10 cellular contexts compared by ENCODE assay signal in the genomic region with DNA sequence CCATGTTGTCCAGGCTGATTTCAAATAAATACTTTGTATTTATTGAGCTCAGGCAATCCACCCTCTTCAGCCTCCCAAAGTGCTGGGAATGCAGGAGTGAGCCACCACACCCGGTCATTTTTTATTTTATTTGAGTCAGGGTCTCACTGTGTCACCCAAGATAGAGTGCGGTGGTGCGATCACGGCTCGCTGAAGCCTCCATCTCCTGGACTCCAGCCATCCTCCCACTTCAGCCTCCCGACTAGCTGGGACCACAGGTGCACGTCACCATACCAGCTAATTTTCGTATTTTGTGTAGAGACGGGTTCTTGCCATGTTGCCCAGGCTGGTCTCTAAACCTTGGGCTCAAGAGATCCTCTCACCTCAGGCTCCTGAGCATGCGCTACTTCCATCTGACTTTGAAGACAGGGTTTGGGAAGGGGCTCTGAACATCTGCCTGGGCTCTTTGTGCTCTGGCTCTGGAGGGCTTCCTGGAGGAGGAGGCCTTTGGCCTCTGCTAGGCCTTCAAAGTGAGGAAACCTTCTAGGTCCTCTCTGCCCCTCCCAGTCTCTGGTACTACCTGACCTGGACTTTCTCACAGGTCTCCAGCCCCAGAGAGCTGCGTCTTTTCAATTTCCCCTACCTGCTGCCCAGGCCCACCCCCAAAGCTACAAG. TPM values are rescaled to one million over a fixed set of nuclear protein-coding genes. Genes with fewer than 3 reads are reported as not detected.
DNase-seq lines count a peak whose midpoint lies in the region; ATAC-seq and TF ChIP-seq lines count a peak whose summit lies in the region.
"Had no signal": no experiment of that assay in that cellular context is flagged by ENCODE, and none has a peak within 500 bp of the region (broad histone marks: within the 10 kb centered on the region; RNA-seq: fewer than 3 reads in every experiment).

No MANE protein-coding gene starts in this region.

- H3K27me3 Mint-ChIP-seq in HFFc6 (ENCODE audit: insufficient read depth) = peaks cover 5% of the 10 kb centered on the region

- H3K36me3 Mint-ChIP-seq in HFFc6 (ENCODE audit: low read depth) = no peaks in the 10 kb centered on the region
- H3K36me3 Mint-ChIP-seq: mesothelial cell of epicardium had no signal

- no peaks in the 10 kb centered on the region for H3K9me3 Mint-ChIP-seq in HFFc6
- H3K9me3 Mint-ChIP-seq: mesothelial cell of epicardium had no signal

- H3K9ac ChIP-seq in BLaER1 (peak overlapping the region; percentile 76; the same call in 1 of the 2 replicates), neuronal stem cell (ENCODE audit: low read depth, low read length, poor library complexity) (no peak overlapping the region)

- H3K27me3 ChIP-seq in BLaER1 (no peaks in the 10 kb centered on the region), neuronal stem cell (ENCODE audit: control insufficient read depth in 3 of 3, insufficient read depth in 3 of 3, low read depth in 1 of 3, low read length in 3 of 3) (peaks cover 0 to 57% (median 31%) of the 10 kb centered on the region in 3 experiments)

- TF ChIP-seq CTCF in NB4 (IDR thresholded peaks at IDR 0.05; ENCODE audit: low read depth, low read length) = no peak
- TF ChIP-seq CTCF in epithelial cell of proximal tubule (conservative IDR thresholded peaks at IDR 0.05; ENCODE audit: low read depth, low read length) = no peak
- no peak for TF ChIP-seq CTCF in HFFc6 (IDR thresholded peaks at IDR 0.05)

- H3K4me3 Mint-ChIP-seq in HFFc6 = no peak overlapping the region
- H3K4me3 Mint-ChIP-seq: mesothelial cell of epicardium had no signal

- H2BK120ac ChIP-seq in neuronal stem cell (ENCODE audit: low read depth, low read length) = no peak overlapping the region

- H3K4ac ChIP-seq in neuronal stem cell (ENCODE audit: low read length) = no peak overlapping the region

- H3K36me3 ChIP-seq in BLaER1 = no peaks in the 10 kb centered on the region
- no peaks in the 10 kb centered on the region for H3K36me3 ChIP-seq in neuronal stem cell (replicated peaks in 1 of 2; ENCODE audit: control insufficient read depth in 2 of 2, insufficient read depth in 2 of 2, low read length in 2 of 2)

- H2AK5ac ChIP-seq in neuronal stem cell (ENCODE audit: low read depth, low read length) = peak overlapping the region; percentile 53

- no peak overlapping the region for H2BK15ac ChIP-seq in neuronal stem cell (ENCODE audit: low read length)

- no peak overlapping the region for H3K23ac ChIP-seq in neuronal stem cell (ENCODE audit: low read depth, low read length, poor library complexity)

- ATAC-seq in HG02885 (IDR thresholded peaks at IDR 0.05; ENCODE audit: poor library complexity, unreplicated experiment) (no peak), GM19023 (IDR thresholded peaks at IDR 0.05; ENCODE audit: unreplicated experiment) (no peak)

- H2AFZ ChIP-seq in neuronal stem cell (ENCODE audit: low read length) = no peak overlapping the region

- H3K4me2 ChIP-seq in BLaER1 = peak overlapping the region; percentile 92
- no peak overlapping the region for H3K4me2 ChIP-seq in neuronal stem cell (ENCODE audit: insufficient read depth, low read length, poor library complexity, severe bottlenecking)

- DNase-seq in NB4 (ENCODE audit: low read depth) (no peak), epithelial cell of proximal tubule (ENCODE audit: low read depth) (no peak), neuronal stem cell (ENCODE audit: low spot score) (no peak), cerebellar nuclear complex (lab: John Stamatoyannopoulos, UW) (no peak), HFFc6 (no peak)

- no peak overlapping the region for H4K8ac ChIP-seq in neuronal stem cell (ENCODE audit: low read depth, low read length)

- H3K4me1 Mint-ChIP-seq in HFFc6 (ENCODE audit: low read depth) = peaks cover 40% of the 10 kb centered on the region

- H2BK12ac ChIP-seq in neuronal stem cell (ENCODE audit: low read length) = no peak overlapping the region

- H3K14ac ChIP-seq in neuronal stem cell (ENCODE audit: low read length) = no peak overlapping the region

- no peak overlapping the region for H3K27ac Mint-ChIP-seq in HFFc6
- H3K27ac Mint-ChIP-seq: mesothelial cell of epicardium had no signal

- H2BK5ac ChIP-seq in neuronal stem cell (ENCODE audit: low read length) = no peak overlapping the region

- H3K79me1 ChIP-seq in neuronal stem cell (ENCODE audit: low read depth, low read length) = peaks cover 2% of the 10 kb centered on the region

- peak overlapping the region; percentile 87 for H3K27ac ChIP-seq in BLaER1
- H3K27ac ChIP-seq in neuronal stem cell (replicated peaks; ENCODE audit: low read length) = no peak overlapping the region

- H3K4me3 ChIP-seq in BLaER1 (peak overlapping the region; percentile 64; the same call in 1 of the 2 replicates), NB4 (ENCODE audit: low read depth, low read length) (peak overlapping the region; percentile 42), epithelial cell of proximal tubule (ENCODE audit: low read depth, low read length) (peak overlapping the region; percentile 44), neuronal stem cell (ENCODE audit: low read length in 2 of 2) (no peak overlapping the region)

- H4K91ac ChIP-seq in neuronal stem cell (ENCODE audit: low read depth, low read length, poor library complexity) = no peak overlapping the region

- no peaks in the 10 kb centered on the region for H4K20me1 ChIP-seq in BLaER1

- no CpG with 5 or more reads among the region's 11 CpGs for WGBS in neuronal stem cell (ENCODE audit: extremely low coverage in 2 of 2, insufficient read length in 2 of 2, insufficient replicate concordance in 1 of 2), 2 donors

- peaks cover 87% of the 10 kb centered on the region for H3K4me1 ChIP-seq in BLaER1
- H3K4me1 ChIP-seq in neuronal stem cell (ENCODE audit: control insufficient read depth in 2 of 2, insufficient read depth in 1 of 2, low read depth in 1 of 2, low read length in 2 of 2) = peaks cover 2 to 7% of the 10 kb centered on the region in 2 donors

- peak overlapping the region; percentile 44 for H3K18ac ChIP-seq in neuronal stem cell (ENCODE audit: low read length)

- TF ChIP-seq POLR2A in NB4 (IDR thresholded peaks at IDR 0.05; ENCODE audit: extremely low read depth, insufficient read length) = no peak

- no peaks in the 10 kb centered on the region for H3K9me3 ChIP-seq in BLaER1
- no peaks in the 10 kb centered on the region for H3K9me3 ChIP-seq in neuronal stem cell (replicated peaks in 1 of 2; ENCODE audit: control insufficient read depth in 2 of 2, insufficient read depth in 1 of 2, low read depth in 1 of 2, low read length in 2 of 2)

RNA-seq across cellular contexts. Expression of a gene that starts 5.8 kb away (rescaled TPM):
- total RNA-seq in epithelial cell of proximal tubule = not detected in 2 replicates
- polyA plus RNA-seq in neuronal stem cell (2013, experiment 1 of 2) = not detected
- polyA plus RNA-seq in neuronal stem cell (2013, experiment 2 of 2) = not detected
- total RNA-seq in HFFc6 (2021; fragmentation: NEBNext Ultra II Directional; extraction: Animal tissue kit (Norgen Biotek cat#: 25700)) = 10 to 100 TPM; 15.5 to 40.6 (median 33.0) TPM
- total RNA-seq: bronchial epithelial cell had no signal

RNA-seq across cellular contexts. Expression of a gene that starts 8.0 kb away (rescaled TPM):
- total RNA-seq in epithelial cell of proximal tubule = not detected in 2 replicates
- not detected for polyA plus RNA-seq in neuronal stem cell (2013, experiment 1 of 2)
- polyA plus RNA-seq in neuronal stem cell (2013, experiment 2 of 2) = not detected
- total RNA-seq in HFFc6 (2021; fragmentation: NEBNext Ultra II Directional; extraction: Animal tissue kit (Norgen Biotek cat#: 25700)) = not detected
- total RNA-seq: bronchial epithelial cell, mesothelial cell of epicardium had no signal

RNA-seq across cellular contexts. Expression of a gene that starts 9.8 kb away (rescaled TPM):
- 0.14 TPM in 1 of 2 replicates, not detected in the other for total RNA-seq in epithelial cell of proximal tubule
- polyA plus RNA-seq in neuronal stem cell (2013, experiment 1 of 2) = 0.13 TPM
- 0.08 TPM for polyA plus RNA-seq in neuronal stem cell (2013, experiment 2 of 2)
- not detected for total RNA-seq in HFFc6 (2021; fragmentation: NEBNext Ultra II Directional; extraction: Animal tissue kit (Norgen Biotek cat#: 25700))
- total RNA-seq: bronchial epithelial cell had no signal

RNA-seq across cellular contexts. Expression of a gene that starts 31.5 kb away (rescaled TPM):
- total RNA-seq in epithelial cell of proximal tubule = 0.98 TPM in 1 of 2 replicates, not detected in the other
- polyA plus RNA-seq in neuronal stem cell (2013, experiment 1 of 2) = 2.9 TPM
- 2.7 TPM for polyA plus RNA-seq in neuronal stem cell (2013, experiment 2 of 2)
- total RNA-seq in HFFc6 (2021; fragmentation: NEBNext Ultra II Directional; extraction: Animal tissue kit (Norgen Biotek cat#: 25700)) = under 1 TPM in 2 of 6 experiments, not detected in 4; 0.10 to 0.14 TPM

RNA-seq across cellular contexts. Expression of a gene that starts 36.2 kb away (rescaled TPM):
- 22.5 and 23.6 TPM in 2 replicates for total RNA-seq in epithelial cell of proximal tubule
- polyA plus RNA-seq in neuronal stem cell (2013, experiment 1 of 2) = 26.5 TPM
- 28.4 TPM for polyA plus RNA-seq in neuronal stem cell (2013, experiment 2 of 2)
- total RNA-seq in HFFc6 (2021; fragmentation: NEBNext Ultra II Directional; extraction: Animal tissue kit (Norgen Biotek cat#: 25700)) = 10 to 100 TPM; 22.5 to 25.4 (median 24.1) TPM

Comparison
In these comparisons a context has a peak if more than half of its experiments do, and no peak if none do; other contexts are left out.
1. H3K4me3 ChIP-seq: peak in BLaER1 (single experiment), NB4 (single experiment) and epithelial cell of proximal tubule (single experiment); none in neuronal stem cell (0 of 2).
2. RNA of a gene that starts 5.8 kb away (total RNA-seq): 15.5 to 40.6 TPM in HFFc6; not detected in epithelial cell of proximal tubule; every median in the first group is over 10 times any median in the second.